30 cellular contexts compared by ENCODE assay signal in genomic region chr11:21177379-21177778, GRCh38.
"Had no signal": no experiment of that assay in that cellular context is flagged by ENCODE, and none has a peak within 500 bp of the region (broad histone marks: within the 10 kb centered on the region; RNA-seq: fewer than 3 reads in every experiment).

No MANE protein-coding gene starts in this region.

- DNase-seq: activated B cell treated with CpG ODN at 0.5 μM for 24 hours; activated CD4-positive, alpha-beta T cell treated with anti-CD3 and anti-CD28 coated beads for 48 hours; activated CD4-positive, alpha-beta T cell treated with anti-CD3 and anti-CD28 coated beads, Interleukin-2, amount 50 U/mL, for 1 hour; activated CD4-positive, alpha-beta T cell treated with anti-CD3 and anti-CD28 coated beads, Interleukin-2, amount 50 U/mL, for 48 hours; activated CD8-positive, alpha-beta memory T cell treated with anti-CD3 and anti-CD28 coated beads for 24 hours; activated CD8-positive, alpha-beta T cell treated with anti-CD3 and anti-CD28 coated beads for 36 hours; activated effector memory CD4-positive, alpha-beta T cell treated with Interleukin-2 at 50 U/mL for 16 hours; activated gamma-delta T cell treated with Interleukin-2 at 50 U/mL for 16 hours; activated naive CD4-positive, alpha-beta T cell treated with anti-CD3 and anti-CD28 coated beads for 36 hours; activated naive CD8-positive, alpha-beta T cell treated with anti-CD3 and anti-CD28 coated beads for 36 hours; activated naive CD8-positive, alpha-beta T cell treated with anti-CD3 and anti-CD28 coated beads, Interleukin-2, amount 50 U/mL, for 24 hours; activated T-cell treated with anti-CD3 and anti-CD28 coated beads, Interleukin-2, amount 50 U/mL, for 4 hours; adrenal gland; amygdala; aorta; body of pancreas; central memory CD4-positive, alpha-beta T cell; cerebellar nuclear complex; colonic mucosa; dorsolateral prefrontal cortex; effector memory CD4-positive, alpha-beta T cell; endodermal cell; esophagus squamous epithelium; head of caudate nucleus; T-helper 1 cell; T-helper 17 cell; T1000; WERI-Rb-1 had no signal

- H3K9me3 ChIP-seq: adrenal gland, body of pancreas, colonic mucosa, esophagus squamous epithelium had no signal

- H3K36me3 ChIP-seq: adrenal gland, cardiac muscle cell, colonic mucosa, esophagus squamous epithelium, WERI-Rb-1 had no signal

- H3K4me1 ChIP-seq: adrenal gland, body of pancreas, colonic mucosa, esophagus squamous epithelium had no signal

- FAIRE-seq: frontal cortex had no signal

- H3K27me3 ChIP-seq: adrenal gland, body of pancreas, cardiac muscle cell, colonic mucosa, dorsolateral prefrontal cortex, esophagus squamous epithelium had no signal

- H3K4me3 ChIP-seq: adrenal gland, body of pancreas, cardiac muscle cell, colonic mucosa, dorsolateral prefrontal cortex, esophagus squamous epithelium had no signal

- H3K27ac ChIP-seq: adrenal gland, body of pancreas, cardiac muscle cell, colonic mucosa, dorsolateral prefrontal cortex, esophagus squamous epithelium, WERI-Rb-1 had no signal
